ENCODE assay signal across 1 cellular context in genomic region chr3:19948192-19948591, GRCh38.
TF ChIP-seq lines count a peak whose summit lies in the region.

No MANE protein-coding gene starts in this region.

TF ChIP-seq in K562, 482 proteins besides CTCF, POLR2A, EP300 and RAD21:
- TF ChIP-seq MTF1 (CRISPR knock-in tag; IDR thresholded peaks at IDR 0.05; ENCODE audit: borderline replicate concordance) (no peak), KLF1 (tag; IDR thresholded peaks at IDR 0.05) (no peak), FOXJ2 (tag; IDR thresholded peaks at IDR 0.05) (0 out of 2 replicates have a peak, but pooled peaks have one; percentile 31), ZNF316 (IDR thresholded peaks at IDR 0.05) (peak; percentile 71), MAFG (tag; conservative IDR thresholded peaks at IDR 0.05) (peak; percentile 36; the same call in 1 of the 2 replicates), C11orf30 (IDR thresholded peaks at IDR 0.05; ENCODE audit: low read depth) (peak; percentile 59; the same call in 1 of the 2 replicates)
